Comparison of ENCODE assay signal across 29 cellular contexts in genomic region chr1:21641076-21641475, GRCh38.
"Had no signal": no experiment of that assay in that cellular context is flagged by ENCODE, and none has a peak within 500 bp of the region (broad histone marks: within the 10 kb centered on the region; RNA-seq: fewer than 3 reads in every experiment).

No MANE protein-coding gene starts in this region.

- H3K27ac ChIP-seq: ascending aorta, brain microvascular endothelial cell, coronary artery, esophagus muscularis mucosa, foreskin keratinocyte, gastrocnemius medialis, heart left ventricle had no signal

- ATAC-seq: activated CD4-positive, alpha-beta T cell treated with anti-CD3 and anti-CD28 coated beads for 36 hours; activated CD8-positive, alpha-beta memory T cell treated with anti-CD3 and anti-CD28 coated beads, Interleukin-2, amount 10 ng/mL, durations not matched to agents 7 days and 5 days; activated CD8-positive, alpha-beta T cell treated with anti-CD3 and anti-CD28 coated beads, Interleukin-2, amount 10 ng/mL, durations not matched to agents 7 days and 5 days; activated naive CD8-positive, alpha-beta T cell treated with anti-CD3 and anti-CD28 coated beads, Interleukin-2, amount 50 U/mL, for 24 hours; effector memory CD8-positive, alpha-beta T cell; foreskin keratinocyte; gastrocnemius medialis; T-helper 17 cell had no signal

- H3K4me3 ChIP-seq: ascending aorta, coronary artery, dorsolateral prefrontal cortex, esophagus muscularis mucosa, gastrocnemius medialis, heart left ventricle had no signal

- H3K36me3 ChIP-seq: ascending aorta, brain microvascular endothelial cell, esophagus muscularis mucosa, gastrocnemius medialis, heart left ventricle had no signal

- H3K4me1 ChIP-seq: ascending aorta had no signal

- H3K27me3 ChIP-seq: ascending aorta, dorsolateral prefrontal cortex had no signal

- H3K9me3 ChIP-seq: ascending aorta, esophagus muscularis mucosa, gastrocnemius medialis, heart left ventricle had no signal

- DNase-seq: activated CD4-positive, alpha-beta memory T cell treated with anti-CD3 and anti-CD28 coated beads for 36 hours; activated CD4-positive, alpha-beta T cell treated with anti-CD3 and anti-CD28 coated beads for 36 hours; activated CD4-positive, alpha-beta T cell treated with anti-CD3 and anti-CD28 coated beads, Interleukin-2, amount 10 ng/mL, durations not matched to agents 24 days and 14 days; activated CD4-positive, CD25-positive, alpha-beta regulatory T cell; activated CD4-positive, CD25-positive, alpha-beta regulatory T cell treated with anti-CD3 and anti-CD28 coated beads, Interleukin-2, amount 50 U/mL, for 72 hours; activated CD8-positive, alpha-beta memory T cell treated with anti-CD3 and anti-CD28 coated beads, Interleukin-2, amount 10 ng/mL, durations not matched to agents 7 days and 5 days; activated CD8-positive, alpha-beta memory T cell treated with anti-CD3 and anti-CD28 coated beads, Interleukin-2, amount 50 U/mL, for 4 hours; activated CD8-positive, alpha-beta T cell treated with anti-CD3 and anti-CD28 coated beads, Interleukin-2, amount 10 ng/mL, durations not matched to agents 7 days and 5 days; activated effector memory CD4-positive, alpha-beta T cell treated with anti-CD3 and anti-CD28 coated beads, Interleukin-2, amount 50 U/mL, for 16 hours; activated naive CD4-positive, alpha-beta T cell treated with anti-CD3 and anti-CD28 coated beads for 36 hours; activated naive CD8-positive, alpha-beta T cell treated with anti-CD3 and anti-CD28 coated beads for 36 hours; activated naive CD8-positive, alpha-beta T cell treated with anti-CD3 and anti-CD28 coated beads, Interleukin-2, amount 50 U/mL, for 24 hours; activated T-cell treated with anti-CD3 and anti-CD28 coated beads, Interleukin-2, amount 50 U/mL, for 1 hour; activated T-cell treated with anti-CD3 and anti-CD28 coated beads, Interleukin-2, amount 50 U/mL, for 48 hours; brain microvascular endothelial cell; dorsolateral prefrontal cortex; effector CD4-positive, alpha-beta T cell; effector memory CD8-positive, alpha-beta T cell; erythroblast; foreskin keratinocyte; gastrocnemius medialis; glutamatergic neuron; heart left ventricle; T-helper 1 cell; T-helper 17 cell; T1000 had no signal
